Comparison of ENCODE assay signal across 29 cellular contexts in genomic region chr10:21352886-21353285, GRCh38.
DNase-seq lines count a peak whose midpoint lies in the region; ATAC-seq and TF ChIP-seq lines count a peak whose summit lies in the region.
"Had no signal": no experiment of that assay in that cellular context is flagged by ENCODE, and none has a peak within 500 bp of the region (broad histone marks: within the 10 kb centered on the region; RNA-seq: fewer than 3 reads in every experiment).

No MANE protein-coding gene starts in this region.

- H3K36me3 ChIP-seq in left ventricle myocardium inferior: no peaks in the 10 kb centered on the region
- H3K36me3 ChIP-seq: heart right ventricle had no signal

- ATAC-seq in GM18511 (IDR thresholded peaks at IDR 0.05; ENCODE audit: unreplicated experiment) (peak; percentile 59), GM19463 (IDR thresholded peaks at IDR 0.05; ENCODE audit: unreplicated experiment) (peak; percentile 84), HG02943 (IDR thresholded peaks at IDR 0.05; ENCODE audit: low read depth, unreplicated experiment) (peak; percentile 72), HG03521 (IDR thresholded peaks at IDR 0.05; ENCODE audit: unreplicated experiment) (peak; percentile 40), HG03039 (IDR thresholded peaks at IDR 0.05; ENCODE audit: unreplicated experiment) (no peak)
- ATAC-seq: esophagus mucosa; foreskin keratinocyte; heart right ventricle; mucosa of descending colon; stimulated activated naive CD8-positive, alpha-beta T cell treated with anti-CD3 and anti-CD28 coated beads, Interleukin-15, amount 100 ng/mL, for 72 hours had no signal

- no peak overlapping the region for H3K27ac ChIP-seq in left ventricle myocardium inferior (replicated peaks)
- H3K27ac ChIP-seq: foreskin keratinocyte, heart right ventricle, skin epidermis had no signal

- H3K4me1 ChIP-seq in left ventricle myocardium inferior: peaks cover 14% of the 10 kb centered on the region

- H3K27me3 ChIP-seq in left ventricle myocardium inferior (ENCODE audit: low read depth): no peaks in the 10 kb centered on the region
- H3K27me3 ChIP-seq: foreskin keratinocyte, heart right ventricle had no signal

- no peak for DNase-seq in SW 1271 (lab: John Stamatoyannopoulos, UW)
- DNase-seq in NCI-H69 (lab: John Stamatoyannopoulos, UW): no peak
- DNase-seq in left ventricle myocardium inferior: no peak
- DNase-seq: 8988T; activated CD4-positive, alpha-beta T cell treated with anti-CD3 and anti-CD28 coated beads, Interleukin-2, amount 10 ng/mL, durations not matched to agents 24 days and 14 days; activated gamma-delta T cell; activated T-cell treated with anti-CD3 and anti-CD28 coated beads, Interleukin-2, amount 50 U/mL, for 24 hours; DND-41; endodermal cell; foreskin keratinocyte; H7; heart right ventricle; KBM-7; kidney glomerular epithelial cell; mucosa of descending colon; NCI-H2081; retina; SK-N-SH; stimulated activated CD4-positive, alpha-beta T cell treated with anti-CD3 and anti-CD28 coated beads, Interleukin-1b, Interleukin-23, amount 100 ng/mL, for 48 hours; stimulated activated CD8-positive, alpha-beta memory T cell treated with anti-CD3 and anti-CD28 coated beads, Interleukin-4, amount 100 ng/mL, for 48 hours; stimulated activated naive CD8-positive, alpha-beta T cell treated with anti-CD3 and anti-CD28 coated beads, Interleukin-15, amount 100 ng/mL, for 72 hours had no signal

- H3K4me3 ChIP-seq in left ventricle myocardium inferior: no peak overlapping the region
- H3K4me3 ChIP-seq: heart right ventricle, lung, mucosa of descending colon, skin epidermis had no signal

- intact Hi-C loops in left ventricle myocardium inferior (cut with micrococcal nuclease): no loop called here

- TF ChIP-seq CTCF in left ventricle myocardium inferior (IDR thresholded peaks at IDR 0.05; ENCODE audit: borderline replicate concordance): no peak

- no peaks in the 10 kb centered on the region for H3K9me3 ChIP-seq in left ventricle myocardium inferior (replicated peaks)
- H3K9me3 ChIP-seq: heart right ventricle, mucosa of descending colon, SK-N-SH had no signal
